23 cellular contexts compared by ENCODE assay signal in genomic region chr20:51009303-51010042, GRCh38. TPM values are rescaled to one million over a fixed set of nuclear protein-coding genes. Genes with fewer than 3 reads are reported as not detected.
DNase-seq lines count a peak whose midpoint lies in the region; ATAC-seq, FAIRE-seq and TF ChIP-seq lines count a peak whose summit lies in the region.
"Had no signal": no experiment of that assay in that cellular context is flagged by ENCODE, and none has a peak within 500 bp of the region (broad histone marks: within the 10 kb centered on the region; RNA-seq: fewer than 3 reads in every experiment).

No MANE protein-coding gene starts in this region.

- H3K4me3 ChIP-seq in K562 (no peak overlapping the region), HepG2 (replicated peaks in 1 of 3; ENCODE audit: insufficient read depth in 1 of 3, low read depth in 2 of 3, low read length in 3 of 3) (no peak overlapping the region)
- H3K4me3 ChIP-seq: BLaER1 treated with 17β-estradiol and CSF1 and Interleukin-3, amounts not matched to agents 10 nM and 100 nM; HAP-1 had no signal

- FAIRE-seq in K562 (lab: Jason Lieb, UNC) (no peak), HepG2 (lab: Jason Lieb, UNC) (no peak)
- FAIRE-seq: A204.1, GM12891, GM18507, H54 had no signal

- H3K27me3 ChIP-seq in K562 (ENCODE audit: control insufficient read depth in 2 of 2, insufficient read depth in 2 of 2, low read length in 2 of 2) = peaks cover 14 to 63% of the 10 kb centered on the region in 2 experiments; a peak in 4 of 5 replicates
- peaks cover 0 to 28% of the 10 kb centered on the region in 2 experiments; a peak in 3 of 5 replicates for H3K27me3 ChIP-seq in HepG2 (ENCODE audit: control insufficient read depth in 1 of 2, insufficient read depth in 2 of 2, low read length in 2 of 2)
- H3K27me3 ChIP-seq: BE2C; BLaER1 treated with 17β-estradiol and CSF1 and Interleukin-3, amounts not matched to agents 10 nM and 100 nM had no signal

- H3K27me3 Mint-ChIP-seq in stimulated activated naive B cell treated with anti-CD40 and anti-IgM and Interleukin-4, amounts not matched to agents 10 μg/mL and 1 μg/mL and 100 μg/mL, for 72 hours = peaks cover 14 to 17% of the 10 kb centered on the region in 2 donors
- peaks cover 9% of the 10 kb centered on the region for H3K27me3 Mint-ChIP-seq in Calu3 (ENCODE audit: unreplicated experiment)

- H3K9me1 ChIP-seq in K562 (ENCODE audit: control insufficient read depth, insufficient read depth, low read length) = no peaks in the 10 kb centered on the region

- H3K27ac Mint-ChIP-seq in stimulated activated naive B cell treated with anti-CD40 and anti-IgM and Interleukin-4, amounts not matched to agents 10 μg/mL and 1 μg/mL and 100 μg/mL, for 72 hours = peak overlapping the region; percentile 56
- no peak overlapping the region for H3K27ac Mint-ChIP-seq in Calu3 (ENCODE audit: unreplicated experiment)
- H3K27ac Mint-ChIP-seq: CD14-positive monocyte; CD4-positive, alpha-beta T cell; CD8-positive, alpha-beta memory T cell; HFFc6 had no signal

- H3K9me3 Mint-ChIP-seq in stimulated activated naive B cell treated with anti-CD40 and anti-IgM and Interleukin-4, amounts not matched to agents 10 μg/mL and 1 μg/mL and 100 μg/mL, for 72 hours = no peaks in the 10 kb centered on the region
- H3K9me3 Mint-ChIP-seq in Calu3 (ENCODE audit: low read depth, unreplicated experiment) = no peaks in the 10 kb centered on the region
- H3K9me3 Mint-ChIP-seq: CD4-positive, alpha-beta T cell; CD8-positive, alpha-beta memory T cell; HFFc6 had no signal

- CTCF ChIA-PET in K562 (lab: Yijun Ruan, JAX; ENCODE audit: low intra/inter-chr PET ratio) (no interaction called here), HepG2 (lab: Yijun Ruan, JAX; ENCODE audit: low intra/inter-chr PET ratio, low total read pairs) (no interaction called here), Calu3 (lab: Charles Lee) (no interaction called here)

- no peak overlapping the region; a peak in 1 of 4 replicates for H3K9ac ChIP-seq in K562 (ENCODE audit: insufficient read depth in 1 of 2, low read depth in 2 of 2, low read length in 2 of 2)
- H3K9ac ChIP-seq in HepG2 (ENCODE audit: insufficient read depth, low read depth, low read length) = no peak overlapping the region
- H3K9ac ChIP-seq: BLaER1 treated with 17β-estradiol and CSF1 and Interleukin-3, amounts not matched to agents 10 nM and 100 nM had no signal

- TF ChIP-seq POLR2A in K562 (conservative IDR thresholded peaks at IDR 0.05) (no peak), HepG2 (IDR thresholded peaks at IDR 0.05; ENCODE audit: insufficient read depth in 1 of 2, low read depth in 2 of 2, low read length in 2 of 2) (no peak)

- H3K4me2 ChIP-seq in K562 (ENCODE audit: insufficient read depth, low read length) (no peak overlapping the region), HepG2 (ENCODE audit: low read depth, low read length) (no peak overlapping the region)
- H3K4me2 ChIP-seq: BLaER1 treated with 17β-estradiol and CSF1 and Interleukin-3, amounts not matched to agents 10 nM and 100 nM had no signal

- DNase-seq in K562 (ENCODE audit: extremely low read depth in 1 of 4, low spot score in 3 of 4) = no peak
- DNase-seq in HepG2 (ENCODE audit: low spot score) = no peak
- no peak for DNase-seq in stimulated activated naive B cell treated with anti-CD40 and anti-IgM and Interleukin-4, amounts not matched to agents 10 μg/mL and 1 μg/mL and 100 μg/mL, for 72 hours
- DNase-seq in Calu3 = no peak
- DNase-seq in A172 (ENCODE audit: low spot score) = no peak
- DNase-seq: ACHN; AML-193; BE2C; CD4-positive, alpha-beta T cell; CD8-positive, alpha-beta memory T cell; DMS53; DMS79 treated with DMSO at 0.1 percent for 48 hours; GF-D8; GOT3; HFFc6 had no signal

- intact Hi-C loops in K562 (cut with micrococcal nuclease) = no loop called here
- intact Hi-C loops in HepG2 (cut with micrococcal nuclease; ENCODE audit: unreplicated experiment) = no loop called here
- intact Hi-C loops in Calu3 (cut with micrococcal nuclease; ENCODE audit: unreplicated experiment) = no loop called here

- no peaks in the 10 kb centered on the region for H3K9me3 ChIP-seq in K562 (replicated peaks; ENCODE audit: control insufficient read depth, insufficient read depth, low read depth, low read length)
- no peaks in the 10 kb centered on the region for H3K9me3 ChIP-seq in HepG2 (ENCODE audit: low read length)
- H3K9me3 ChIP-seq: BE2C, HAP-1 had no signal

- H3K79me2 ChIP-seq in K562 (ENCODE audit: control insufficient read depth, insufficient read depth, low read length) (no peaks in the 10 kb centered on the region), HepG2 (ENCODE audit: insufficient read depth, low read length) (no peaks in the 10 kb centered on the region)

- TF ChIP-seq RAD21 in K562 (CRISPR knock-in tag; conservative IDR thresholded peaks at IDR 0.05 in 1 of 2, IDR thresholded peaks at IDR 0.05 in 1 of 2) (no peak), HepG2 (CRISPR knock-in tag; IDR thresholded peaks at IDR 0.05) (no peak)

- no TSS peak for BruUV-seq in K562 (replicated peaks; lab: Mats Ljungman, UMichigan)
- BruUV-seq in HepG2 (replicated peaks; lab: Mats Ljungman, UMichigan) = no TSS peak
- no TSS peak for BruUV-seq in Calu3 (replicated peaks; lab: Mats Ljungman, UMichigan)

- WGBS in K562 (ENCODE audit: insufficient coverage, low coverage, missing lambda C conversion rate) = 20% methylated on average over 30 of the region's 58 CpGs
- 74% methylated on average over 52 of the region's 58 CpGs for WGBS in HepG2 (ENCODE audit: low lambda C conversion rate)

- in situ Hi-C loops in K562 (cut with MboI) (no loop called here), HepG2 (cut with HindIII; ENCODE audit: extremely low pct_ligation_motif_present, low pct_unique_long_range_greater_than_20kb) (no loop called here)

- H3K36me3 Mint-ChIP-seq in stimulated activated naive B cell treated with anti-CD40 and anti-IgM and Interleukin-4, amounts not matched to agents 10 μg/mL and 1 μg/mL and 100 μg/mL, for 72 hours = peaks cover 12 to 21% of the 10 kb centered on the region in 2 donors
- no peaks in the 10 kb centered on the region for H3K36me3 Mint-ChIP-seq in Calu3 (ENCODE audit: insufficient read depth, unreplicated experiment)
- H3K36me3 Mint-ChIP-seq: CD14-positive monocyte; CD8-positive, alpha-beta memory T cell had no signal

- H2AFZ ChIP-seq in K562 (ENCODE audit: low read depth, low read length) (no peak overlapping the region), HepG2 (ENCODE audit: low read length) (no peak overlapping the region)

- TF ChIP-seq EP300 in K562 (IDR thresholded peaks at IDR 0.05; ENCODE audit: low read length) = no peak
- TF ChIP-seq EP300 in HepG2 (IDR thresholded peaks at IDR 0.05; ENCODE audit: low read depth in 2 of 2, low read length in 2 of 2) = no peak
- no peak for TF ChIP-seq EP300 in HepG2 (CRISPR knock-in tag; IDR thresholded peaks at IDR 0.05; ENCODE audit: borderline replicate concordance)

- H3K27ac ChIP-seq in K562 (ENCODE audit: extremely low read depth, low read depth, low read length) (no peak overlapping the region), HepG2 (ENCODE audit: extremely low read length, insufficient read depth, low read length) (no peak overlapping the region)
- H3K27ac ChIP-seq: BLaER1 treated with 17β-estradiol and CSF1 and Interleukin-3, amounts not matched to agents 10 nM and 100 nM had no signal

- POLR2A ChIA-PET in K562 (lab: Yijun Ruan, JAX) = interaction anchor here (0.6 to 2.2 kb wide), 3 partner anchors 11 to 366 kb away, joined by 3 to 6 read pairs (median 3); no protein-coding TSS in a partner anchor
- POLR2A ChIA-PET in HepG2 (lab: Yijun Ruan, JAX) = no interaction called here

- TF ChIP-seq CTCF in K562 (IDR thresholded peaks at IDR 0.05 in 2 of 3, conservative IDR thresholded peaks at IDR 0.05 in 1 of 3; ENCODE audit: insufficient read depth in 2 of 3, low read depth in 1 of 3, low read length in 3 of 3) = no peak
- TF ChIP-seq CTCF in HepG2 (CRISPR knock-in tag; IDR thresholded peaks at IDR 0.05) = no peak
- no peak for TF ChIP-seq CTCF in Calu3 (IDR thresholded peaks at IDR 0.05; ENCODE audit: unreplicated experiment)

- no peaks in the 10 kb centered on the region for H3K36me3 ChIP-seq in K562 (ENCODE audit: control insufficient read depth, insufficient read depth, low read length)
- no peaks in the 10 kb centered on the region for H3K36me3 ChIP-seq in HepG2 (replicated peaks in 1 of 2; ENCODE audit: control insufficient read depth in 1 of 2, insufficient read depth in 2 of 2, low read length in 2 of 2)
- H3K36me3 ChIP-seq: BE2C, HAP-1 had no signal

- no peak overlapping the region for H3K4me3 Mint-ChIP-seq in stimulated activated naive B cell treated with anti-CD40 and anti-IgM and Interleukin-4, amounts not matched to agents 10 μg/mL and 1 μg/mL and 100 μg/mL, for 72 hours
- H3K4me3 Mint-ChIP-seq in Calu3 (ENCODE audit: low read depth, unreplicated experiment) = no peak overlapping the region
- H3K4me3 Mint-ChIP-seq: CD14-positive monocyte; CD4-positive, alpha-beta T cell; CD8-positive, alpha-beta memory T cell; HFFc6 had no signal

- ATAC-seq in K562 = no peak
- no peak for ATAC-seq in HepG2
- no peak for ATAC-seq in stimulated activated naive B cell treated with anti-CD40 and anti-IgM and Interleukin-4, amounts not matched to agents 10 μg/mL and 1 μg/mL and 100 μg/mL, for 72 hours (replicated peaks)
- no peak for ATAC-seq in HG02852 (IDR thresholded peaks at IDR 0.05; ENCODE audit: unreplicated experiment)

- H3K4me1 Mint-ChIP-seq in stimulated activated naive B cell treated with anti-CD40 and anti-IgM and Interleukin-4, amounts not matched to agents 10 μg/mL and 1 μg/mL and 100 μg/mL, for 72 hours = peaks cover 3 to 5% of the 10 kb centered on the region in 2 donors
- peaks cover 2% of the 10 kb centered on the region for H3K4me1 Mint-ChIP-seq in Calu3 (ENCODE audit: low read depth, unreplicated experiment)
- H3K4me1 Mint-ChIP-seq: CD14-positive monocyte; CD8-positive, alpha-beta memory T cell had no signal

- H4K20me1 ChIP-seq in K562 (replicated peaks; ENCODE audit: control insufficient read depth, insufficient read depth, low read length) = no peaks in the 10 kb centered on the region
- no peaks in the 10 kb centered on the region for H4K20me1 ChIP-seq in HepG2 (ENCODE audit: insufficient read depth, low read length)

- H3K4me1 ChIP-seq in K562 (replicated peaks in 1 of 2; ENCODE audit: control insufficient read depth in 2 of 2, insufficient read depth in 2 of 2, low read length in 2 of 2) = peaks cover 0 to 13% of the 10 kb centered on the region in 2 experiments; a peak in 1 of 5 replicates
- H3K4me1 ChIP-seq in HepG2 (ENCODE audit: insufficient read depth, low read length) = no peaks in the 10 kb centered on the region
- H3K4me1 ChIP-seq: BE2C, HAP-1 had no signal

RNA-seq across cellular contexts. Expression of gene KCNG1, which starts 13.4 kb away (rescaled TPM):
- total RNA-seq in K562 (2011; cell fraction: chromatin; rRNA removed; ENCODE audit: low replicate concordance) = 0.21 and 0.25 TPM in 2 replicates
- not detected in 2 replicates for total RNA-seq in K562 (2011; cell fraction: nucleolus; rRNA removed)
- total RNA-seq in K562 (2011; cell fraction: nucleoplasm; rRNA removed) = 0.44 and 0.69 TPM in 2 replicates
- total RNA-seq in K562 (2014; rRNA removed) (0.09 and 0.94 TPM in 2 replicates), K562 (2014; rRNA removed; fragmentation: Illumina TruSeq; extraction: Trizol) (0.26 and 0.33 TPM in 2 replicates), K562 (2015; rRNA removed; fragmentation: Illumina TruSeq; extraction: Trizol) (0.11 and 0.22 TPM in 2 replicates), K562 (2021) (0.76 and 1.5 TPM in 2 replicates), HepG2 (2016; rRNA removed; fragmentation: Illumina TruSeq; extraction: Trizol) (not detected in 2 replicates), Calu3 (2022) (3.9 and 6.8 TPM in 2 replicates)
- polyA plus RNA-seq in K562 (2011; rRNA removed) (not detected in 2 replicates), K562 (2014; fragmentation: Illumina TruSeq; extraction: Trizol) (0.12 and 0.29 TPM in 2 replicates), K562 (2014; fragmentation: Nextera tagmentation; extraction: Ambion mirVana) (under 1 TPM in 1 of 2 experiments, not detected in 1; 0.06 TPM), K562 (2014; rRNA removed) (1.5 TPM in 2 replicates), HepG2 (2011; rRNA removed) (not detected in 2 replicates)
- 0.03 and 0.12 TPM in 2 replicates for polyA plus RNA-seq in K562 (2011; cell fraction: cytosol; rRNA removed)
- polyA plus RNA-seq in K562 (2011; cell fraction: nucleus; rRNA removed) = 0.11 TPM in 1 of 2 replicates, not detected in the other
- polyA plus RNA-seq in K562 (2012) = 0.52 and 13.7 TPM in 2 replicates
- not detected in 2 replicates for polyA minus RNA-seq in K562 (2011; rRNA and poly(A)+ RNA removed)
- not detected in 2 replicates for polyA minus RNA-seq in K562 (2011; cell fraction: cytosol; rRNA and poly(A)+ RNA removed)
- not detected in 2 replicates for polyA minus RNA-seq in K562 (2011; cell fraction: nucleus; rRNA and poly(A)+ RNA removed)
- not detected in 2 replicates for total RNA-seq in HepG2 (2016; cell fraction: cytosol; rRNA removed; fragmentation: Illumina TruSeq; extraction: Trizol; ENCODE audit: low read depth)
- not detected in 2 replicates for total RNA-seq in HepG2 (2016; cell fraction: insoluble cytoplasmic fraction; rRNA removed; fragmentation: Illumina TruSeq; extraction: Trizol)
- not detected in 2 replicates for total RNA-seq in HepG2 (2016; cell fraction: membrane; rRNA removed; fragmentation: Illumina TruSeq; extraction: Trizol)
- total RNA-seq in HepG2 (2016; cell fraction: nucleus; rRNA removed; fragmentation: Illumina TruSeq; extraction: Trizol) = not detected in 2 replicates
- not detected in 2 replicates for polyA plus RNA-seq in HepG2 (2011; cell fraction: cytosol; rRNA removed)
- not detected in 2 replicates for polyA plus RNA-seq in HepG2 (2011; cell fraction: nucleus; rRNA removed)
- not detected in 2 replicates for polyA plus RNA-seq in HepG2 (2012)
- polyA plus RNA-seq in HepG2 (2016; cell fraction: cytosol; fragmentation: Illumina TruSeq; extraction: Trizol; ENCODE audit: low read depth) = not detected in 2 replicates
- not detected in 2 replicates for polyA plus RNA-seq in HepG2 (2016; cell fraction: insoluble cytoplasmic fraction; fragmentation: Illumina TruSeq; extraction: Trizol; ENCODE audit: low read depth)
- not detected in 2 replicates for polyA plus RNA-seq in HepG2 (2016; cell fraction: membrane; fragmentation: Illumina TruSeq; extraction: Trizol; ENCODE audit: low read depth)
- polyA plus RNA-seq in HepG2 (2016; cell fraction: nucleus; fragmentation: Illumina TruSeq; extraction: Trizol; ENCODE audit: insufficient read depth, low read depth) = not detected in 2 replicates
- not detected in 2 replicates for polyA minus RNA-seq in HepG2 (2011; rRNA and poly(A)+ RNA removed; ENCODE audit: low replicate concordance)
- not detected in 2 replicates for polyA minus RNA-seq in HepG2 (2011; cell fraction: cytosol; rRNA and poly(A)+ RNA removed)
- not detected in 2 replicates for polyA minus RNA-seq in HepG2 (2011; cell fraction: nucleus; rRNA and poly(A)+ RNA removed)
- 6.2 and 12.4 TPM in 2 replicates for total RNA-seq in A172 (2014; rRNA removed; shearing (Covaris generic))
- total RNA-seq: CD4-positive, alpha-beta T cell had no signal
- polyA plus RNA-seq: CD14-positive monocyte; CD8-positive, alpha-beta memory T cell had no signal

RNA-seq across cellular contexts. Expression of gene MOCS3, which starts 50.9 kb away (rescaled TPM):
- total RNA-seq in K562 (2011; cell fraction: chromatin; rRNA removed; ENCODE audit: low replicate concordance) = 5.6 and 8.5 TPM in 2 replicates
- total RNA-seq in K562 (2011; cell fraction: nucleolus; rRNA removed) = 13.2 and 15.8 TPM in 2 replicates
- 10.8 and 11.0 TPM in 2 replicates for total RNA-seq in K562 (2011; cell fraction: nucleoplasm; rRNA removed)
- 5.1 and 6.5 TPM in 2 replicates for total RNA-seq in K562 (2014; rRNA removed)
- total RNA-seq in K562 (2014; rRNA removed; fragmentation: Illumina TruSeq; extraction: Trizol) = 4.4 TPM in 2 replicates
- total RNA-seq in K562 (2015; rRNA removed; fragmentation: Illumina TruSeq; extraction: Trizol) = 4.6 and 4.7 TPM in 2 replicates
- total RNA-seq in K562 (2021) = 5.6 and 6.2 TPM in 2 replicates
- 2.6 and 2.9 TPM in 2 replicates for polyA plus RNA-seq in K562 (2011; rRNA removed)
- 3.1 and 8.1 TPM in 2 replicates for polyA plus RNA-seq in K562 (2011; cell fraction: cytosol; rRNA removed)
- polyA plus RNA-seq in K562 (2011; cell fraction: nucleus; rRNA removed) = 1.6 and 2.1 TPM in 2 replicates
- polyA plus RNA-seq in K562 (2012) = 2.8 and 4.0 TPM in 2 replicates
- polyA plus RNA-seq in K562 (2014; fragmentation: Illumina TruSeq; extraction: Trizol) = 2.8 and 3.3 TPM in 2 replicates
- 1 to 10 TPM in 1 of 2 experiments, under 1 TPM in 1; 0.70 to 1.0 TPM for polyA plus RNA-seq in K562 (2014; fragmentation: Nextera tagmentation; extraction: Ambion mirVana)
- 2.9 and 3.1 TPM in 2 replicates for polyA plus RNA-seq in K562 (2014; rRNA removed)
- polyA minus RNA-seq in K562 (2011; rRNA and poly(A)+ RNA removed) = 5.1 and 6.5 TPM in 2 replicates
- polyA minus RNA-seq in K562 (2011; cell fraction: cytosol; rRNA and poly(A)+ RNA removed) = 3.4 and 5.0 TPM in 2 replicates
- polyA minus RNA-seq in K562 (2011; cell fraction: nucleus; rRNA and poly(A)+ RNA removed) = 6.1 and 7.7 TPM in 2 replicates
- 8.4 and 9.7 TPM in 2 replicates for total RNA-seq in HepG2 (2016; rRNA removed; fragmentation: Illumina TruSeq; extraction: Trizol)
- total RNA-seq in HepG2 (2016; cell fraction: cytosol; rRNA removed; fragmentation: Illumina TruSeq; extraction: Trizol; ENCODE audit: low read depth) = 1.2 and 1.3 TPM in 2 replicates
- total RNA-seq in HepG2 (2016; cell fraction: insoluble cytoplasmic fraction; rRNA removed; fragmentation: Illumina TruSeq; extraction: Trizol) = 7.8 and 8.8 TPM in 2 replicates
- total RNA-seq in HepG2 (2016; cell fraction: membrane; rRNA removed; fragmentation: Illumina TruSeq; extraction: Trizol) = 3.7 and 4.2 TPM in 2 replicates
- total RNA-seq in HepG2 (2016; cell fraction: nucleus; rRNA removed; fragmentation: Illumina TruSeq; extraction: Trizol) = 5.4 and 5.7 TPM in 2 replicates
- polyA plus RNA-seq in HepG2 (2011; rRNA removed) = 3.7 and 4.1 TPM in 2 replicates
- polyA plus RNA-seq in HepG2 (2011; cell fraction: cytosol; rRNA removed) = 4.0 and 4.1 TPM in 2 replicates
- polyA plus RNA-seq in HepG2 (2011; cell fraction: nucleus; rRNA removed) = 2.9 and 3.2 TPM in 2 replicates
- polyA plus RNA-seq in HepG2 (2012) = 2.7 and 3.3 TPM in 2 replicates
- polyA plus RNA-seq in HepG2 (2016; cell fraction: cytosol; fragmentation: Illumina TruSeq; extraction: Trizol; ENCODE audit: low read depth) = 0.53 and 0.58 TPM in 2 replicates
- 7.8 and 8.0 TPM in 2 replicates for polyA plus RNA-seq in HepG2 (2016; cell fraction: insoluble cytoplasmic fraction; fragmentation: Illumina TruSeq; extraction: Trizol; ENCODE audit: low read depth)
- 1.7 and 2.1 TPM in 2 replicates for polyA plus RNA-seq in HepG2 (2016; cell fraction: membrane; fragmentation: Illumina TruSeq; extraction: Trizol; ENCODE audit: low read depth)
- polyA plus RNA-seq in HepG2 (2016; cell fraction: nucleus; fragmentation: Illumina TruSeq; extraction: Trizol; ENCODE audit: insufficient read depth, low read depth) = 4.3 and 4.4 TPM in 2 replicates
- polyA minus RNA-seq in HepG2 (2011; rRNA and poly(A)+ RNA removed; ENCODE audit: low replicate concordance) = 14.6 and 20.7 TPM in 2 replicates
- polyA minus RNA-seq in HepG2 (2011; cell fraction: cytosol; rRNA and poly(A)+ RNA removed) = 6.3 and 6.7 TPM in 2 replicates
- polyA minus RNA-seq in HepG2 (2011; cell fraction: nucleus; rRNA and poly(A)+ RNA removed) = 12.4 and 13.6 TPM in 2 replicates
- total RNA-seq in Calu3 (2022) = 13.2 and 15.4 TPM in 2 replicates
- total RNA-seq in A172 (2014; rRNA removed; shearing (Covaris generic)) = 9.0 and 9.4 TPM in 2 replicates

RNA-seq across cellular contexts. Expression of gene DPM1, which starts 51.1 kb away (rescaled TPM):
- 27.3 and 28.7 TPM in 2 replicates for total RNA-seq in K562 (2011; cell fraction: chromatin; rRNA removed; ENCODE audit: low replicate concordance)
- 26.3 and 26.7 TPM in 2 replicates for total RNA-seq in K562 (2011; cell fraction: nucleolus; rRNA removed)
- 21.8 and 29.6 TPM in 2 replicates for total RNA-seq in K562 (2011; cell fraction: nucleoplasm; rRNA removed)
- total RNA-seq in K562 (2014; rRNA removed) = 83.7 and 105 TPM in 2 replicates
- total RNA-seq in K562 (2014; rRNA removed; fragmentation: Illumina TruSeq; extraction: Trizol) = 163 and 167 TPM in 2 replicates
- total RNA-seq in K562 (2015; rRNA removed; fragmentation: Illumina TruSeq; extraction: Trizol) = 123 and 133 TPM in 2 replicates
- total RNA-seq in K562 (2021) = 75.2 and 81.4 TPM in 2 replicates
- 70.3 and 109 TPM in 2 replicates for polyA plus RNA-seq in K562 (2011; rRNA removed)
- 27.3 and 58.0 TPM in 2 replicates for polyA plus RNA-seq in K562 (2011; cell fraction: cytosol; rRNA removed)
- 23.6 and 46.5 TPM in 2 replicates for polyA plus RNA-seq in K562 (2011; cell fraction: nucleus; rRNA removed)
- 60.2 and 99.7 TPM in 2 replicates for polyA plus RNA-seq in K562 (2012)
- polyA plus RNA-seq in K562 (2014; fragmentation: Illumina TruSeq; extraction: Trizol) = 131 and 153 TPM in 2 replicates
- polyA plus RNA-seq in K562 (2014; fragmentation: Nextera tagmentation; extraction: Ambion mirVana) = 100 to 1,000 TPM; 185 to 190 TPM
- 163 and 186 TPM in 2 replicates for polyA plus RNA-seq in K562 (2014; rRNA removed)
- polyA minus RNA-seq in K562 (2011; rRNA and poly(A)+ RNA removed) = 43.3 and 44.4 TPM in 2 replicates
- 27.7 and 46.1 TPM in 2 replicates for polyA minus RNA-seq in K562 (2011; cell fraction: cytosol; rRNA and poly(A)+ RNA removed)
- 19.8 and 20.9 TPM in 2 replicates for polyA minus RNA-seq in K562 (2011; cell fraction: nucleus; rRNA and poly(A)+ RNA removed)
- total RNA-seq in HepG2 (2016; rRNA removed; fragmentation: Illumina TruSeq; extraction: Trizol) = 161 and 187 TPM in 2 replicates
- 32.3 and 33.7 TPM in 2 replicates for total RNA-seq in HepG2 (2016; cell fraction: cytosol; rRNA removed; fragmentation: Illumina TruSeq; extraction: Trizol; ENCODE audit: low read depth)
- total RNA-seq in HepG2 (2016; cell fraction: insoluble cytoplasmic fraction; rRNA removed; fragmentation: Illumina TruSeq; extraction: Trizol) = 167 and 188 TPM in 2 replicates
- total RNA-seq in HepG2 (2016; cell fraction: membrane; rRNA removed; fragmentation: Illumina TruSeq; extraction: Trizol) = 30.4 and 39.3 TPM in 2 replicates
- total RNA-seq in HepG2 (2016; cell fraction: nucleus; rRNA removed; fragmentation: Illumina TruSeq; extraction: Trizol) = 102 and 109 TPM in 2 replicates
- polyA plus RNA-seq in HepG2 (2011; rRNA removed) = 75.7 and 83.2 TPM in 2 replicates
- 67.0 and 87.1 TPM in 2 replicates for polyA plus RNA-seq in HepG2 (2011; cell fraction: cytosol; rRNA removed)
- polyA plus RNA-seq in HepG2 (2011; cell fraction: nucleus; rRNA removed) = 40.6 and 43.3 TPM in 2 replicates
- polyA plus RNA-seq in HepG2 (2012) = 92.8 and 103 TPM in 2 replicates
- polyA plus RNA-seq in HepG2 (2016; cell fraction: cytosol; fragmentation: Illumina TruSeq; extraction: Trizol; ENCODE audit: low read depth) = 19.8 and 20.9 TPM in 2 replicates
- 215 and 249 TPM in 2 replicates for polyA plus RNA-seq in HepG2 (2016; cell fraction: insoluble cytoplasmic fraction; fragmentation: Illumina TruSeq; extraction: Trizol; ENCODE audit: low read depth)
- 27.9 and 30.1 TPM in 2 replicates for polyA plus RNA-seq in HepG2 (2016; cell fraction: membrane; fragmentation: Illumina TruSeq; extraction: Trizol; ENCODE audit: low read depth)
- 177 and 193 TPM in 2 replicates for polyA plus RNA-seq in HepG2 (2016; cell fraction: nucleus; fragmentation: Illumina TruSeq; extraction: Trizol; ENCODE audit: insufficient read depth, low read depth)
- 23.1 and 28.4 TPM in 2 replicates for polyA minus RNA-seq in HepG2 (2011; rRNA and poly(A)+ RNA removed; ENCODE audit: low replicate concordance)
- polyA minus RNA-seq in HepG2 (2011; cell fraction: cytosol; rRNA and poly(A)+ RNA removed) = 38.3 and 41.9 TPM in 2 replicates
- 49.6 and 51.1 TPM in 2 replicates for polyA minus RNA-seq in HepG2 (2011; cell fraction: nucleus; rRNA and poly(A)+ RNA removed)
- 87.3 and 89.1 TPM in 2 replicates for total RNA-seq in Calu3 (2022)
- 207 and 247 TPM in 2 replicates for total RNA-seq in A172 (2014; rRNA removed; shearing (Covaris generic))

Comparison
In these comparisons a context has a peak if more than half of its experiments do, and no peak if none do; other contexts are left out.
1. Of the 241 proteins assayed by ChIP-seq in both HepG2 and K562: peak only in HepG2: FOXM1 and HNRNPLL; only in K562: ZFP36; in both: none; in neither: 238.